Comparison of ENCODE assay signal across 30 cellular contexts in genomic region chr20:25493137-25493536, GRCh38.
"Had no signal": no experiment of that assay in that cellular context is flagged by ENCODE, and none has a peak within 500 bp of the region (broad histone marks: within the 10 kb centered on the region; RNA-seq: fewer than 3 reads in every experiment).

No MANE protein-coding gene starts in this region.

- H3K36me3 ChIP-seq: ovary, uterus had no signal

- H3K27ac ChIP-seq: coronary artery, esophagus squamous epithelium, heart right ventricle, ovary, psoas muscle, skin epidermis, spleen, testis, tibial artery, uterus had no signal

- H3K4me1 ChIP-seq: heart right ventricle, psoas muscle, spleen, testis, tibial artery, uterus had no signal

- DNase-seq: dermis blood vessel endothelial cell; effector memory CD4-positive, alpha-beta T cell; erythroblast; esophagus squamous epithelium; foreskin melanocyte; glutamatergic neuron; heart right ventricle; hippocampal formation; kidney glomerular epithelial cell; left colon; mesenchymal stem cell; mucosa of descending colon; naive B cell; nephron progenitor cell; occipital lobe; psoas muscle; spleen; stimulated activated CD4-positive, alpha-beta T cell treated with anti-CD3 and anti-CD28 coated beads, Interleukin-4, amount 100 ng/mL, for 4 hours; stimulated activated naive CD8-positive, alpha-beta T cell treated with anti-CD3 and anti-CD28 coated beads, Interleukin-15, Interleukin-2, amounts not matched to agents 100 U/mL and 50 U/mL, for 24 hours; substantia nigra; testis; tibial artery; uterus had no signal

- H3K4me3 ChIP-seq: coronary artery, esophagus squamous epithelium, heart right ventricle, mucosa of descending colon, ovary, psoas muscle, skin epidermis, spleen, testis, tibial artery, uterus had no signal

- FAIRE-seq: endothelial cell of umbilical vein, islet of Langerhans had no signal

- H3K27me3 ChIP-seq: esophagus squamous epithelium, heart right ventricle, ovary, spleen, testis, tibial artery, uterus had no signal

- H3K9me3 ChIP-seq: esophagus squamous epithelium, heart right ventricle, mucosa of descending colon, ovary, psoas muscle, spleen, testis, tibial artery, uterus had no signal

- ATAC-seq: heart right ventricle; left colon; psoas muscle; right cardiac atrium; stimulated activated memory B cell treated with anti-CD40 and anti-IgM and Interleukin-4, amounts not matched to agents 10 μg/mL and 1 μg/mL and 100 μg/mL, for 72 hours; stimulated activated naive CD8-positive, alpha-beta T cell treated with anti-CD3 and anti-CD28 coated beads, Interleukin-15, Interleukin-2, amounts not matched to agents 100 U/mL and 50 U/mL, for 24 hours had no signal
